Comparison of ENCODE assay signal across 1 cellular context in genomic region chr15:34209421-34210282, GRCh38.
A peak's percentile ranks its signal among the peaks of the same experiment; 100 is the strongest.
TF ChIP-seq lines count a peak whose summit lies in the region.

Gene KATNBL1, minus strand, starts transcription at chr15:34210096. Its CDS starts 46,420 bp downstream, at chr15:34163676.

TF ChIP-seq in HepG2, 621 proteins besides CTCF, POLR2A, EP300 and RAD21 (continued from another document and continues in another):
- TF ChIP-seq ZNF280B (CRISPR knock-in tag; IDR thresholded peaks at IDR 0.05; ENCODE audit: borderline replicate concordance) = peak; percentile 69; the same call in 1 of the 2 replicates
- peak; percentile 59; the same call in 1 of the 2 replicates for TF ChIP-seq NR2C2 (CRISPR knock-in tag; IDR thresholded peaks at IDR 0.05; ENCODE audit: borderline replicate concordance)
- TF ChIP-seq ZNF558 (CRISPR knock-in tag; IDR thresholded peaks at IDR 0.05; ENCODE audit: borderline replicate concordance) = 0 out of 2 replicates have a peak, but pooled peaks have one; percentile 3
- TF ChIP-seq SMYD3 (CRISPR knock-in tag; IDR thresholded peaks at IDR 0.05) = no peak
- TF ChIP-seq MIXL1 (CRISPR knock-in tag; IDR thresholded peaks at IDR 0.05) = 0 out of 2 replicates have a peak, but pooled peaks have one; percentile 42
- peak; percentile 44; the same call in 1 of the 2 replicates for TF ChIP-seq FOXA3 (CRISPR knock-in tag; IDR thresholded peaks at IDR 0.05)
- TF ChIP-seq PRDM4 (CRISPR knock-in tag; IDR thresholded peaks at IDR 0.05; ENCODE audit: borderline replicate concordance) = no peak
- TF ChIP-seq ZMAT3 (CRISPR knock-in tag; conservative IDR thresholded peaks at IDR 0.05) = 0 out of 2 replicates have a peak, but pooled peaks have one; percentile 23
- peak; percentile 76 for TF ChIP-seq SALL2 (CRISPR knock-in tag; IDR thresholded peaks at IDR 0.05)
- no peak for TF ChIP-seq ATF2 (CRISPR knock-in tag; IDR thresholded peaks at IDR 0.05)
- peak; percentile 51 for TF ChIP-seq MED8 (CRISPR knock-in tag; IDR thresholded peaks at IDR 0.05; ENCODE audit: insufficient replicate concordance)
- no peak for TF ChIP-seq ZNF616 (CRISPR knock-in tag; IDR thresholded peaks at IDR 0.05; ENCODE audit: low read depth)
- peak; percentile 95 for TF ChIP-seq POLR2G (IDR thresholded peaks at IDR 0.05; ENCODE audit: low read depth, low read length)
- peak; percentile 68; the same call in 1 of the 2 replicates for TF ChIP-seq KDM1A (CRISPR knock-in tag; IDR thresholded peaks at IDR 0.05)
- 0 out of 2 replicates have a peak, but pooled peaks have one; percentile 40 for TF ChIP-seq SNAI1 (CRISPR knock-in tag; IDR thresholded peaks at IDR 0.05; ENCODE audit: borderline replicate concordance)
- peak; percentile 83; the same call in 1 of the 2 replicates for TF ChIP-seq ZNF598 (CRISPR knock-in tag; IDR thresholded peaks at IDR 0.05; ENCODE audit: borderline replicate concordance)
- TF ChIP-seq SOX13 (IDR thresholded peaks at IDR 0.05) = no peak
- peak in 1 of 2 experiments; percentile 43; a peak in 1 of 4 replicates for TF ChIP-seq SOX13 (CRISPR knock-in tag; conservative IDR thresholded peaks at IDR 0.05 in 1 of 2, IDR thresholded peaks at IDR 0.05 in 1 of 2)
- TF ChIP-seq ASH2L (IDR thresholded peaks at IDR 0.05; ENCODE audit: insufficient read length, low read depth, low read length) = peak; percentile 70
- peak; percentile 76; the same call in 1 of the 2 replicates for TF ChIP-seq ZNF547 (CRISPR knock-in tag; IDR thresholded peaks at IDR 0.05)
- peak; percentile 45; the same call in 1 of the 2 replicates for TF ChIP-seq SP5 (CRISPR knock-in tag; IDR thresholded peaks at IDR 0.05; ENCODE audit: borderline replicate concordance, low read depth)
- TF ChIP-seq TAF1 (CRISPR knock-in tag; IDR thresholded peaks at IDR 0.05) = peak; percentile 84
- TF ChIP-seq ZNF580 (CRISPR knock-in tag; IDR thresholded peaks at IDR 0.05; ENCODE audit: borderline replicate concordance, low read depth) = peak; percentile 53; the same call in 1 of the 2 replicates
- peak; percentile 80 for TF ChIP-seq RFXAP (CRISPR knock-in tag; IDR thresholded peaks at IDR 0.05; ENCODE audit: borderline replicate concordance)
- peak; percentile 54 for TF ChIP-seq ZNF777 (CRISPR knock-in tag; IDR thresholded peaks at IDR 0.05)
- peak; percentile 88 for TF ChIP-seq STAG1 (CRISPR knock-in tag; IDR thresholded peaks at IDR 0.05)
- peak; percentile 37; the same call in 1 of the 2 replicates for TF ChIP-seq KDM5A (IDR thresholded peaks at IDR 0.05; ENCODE audit: borderline replicate concordance, low read length)
- TF ChIP-seq ARID4A (CRISPR knock-in tag; IDR thresholded peaks at IDR 0.05; ENCODE audit: borderline replicate concordance) = peak; percentile 82
- TF ChIP-seq AFF4 (CRISPR knock-in tag; IDR thresholded peaks at IDR 0.05) = no peak
- no peak; the same call in 1 of the 2 replicates for TF ChIP-seq KLF15 (CRISPR knock-in tag; IDR thresholded peaks at IDR 0.05; ENCODE audit: borderline replicate concordance)
- 0 out of 2 replicates have a peak, but pooled peaks have one; percentile 45 for TF ChIP-seq MIER2 (CRISPR knock-in tag; IDR thresholded peaks at IDR 0.05)
- 0 out of 2 replicates have a peak, but pooled peaks have one; percentile 54 for TF ChIP-seq MTF1 (CRISPR knock-in tag; IDR thresholded peaks at IDR 0.05)
- peak; percentile 40 for TF ChIP-seq AGO2 (optimal IDR thresholded peaks at IDR 0.05; ENCODE audit: low read depth, low read length)
- peak; percentile 77 for TF ChIP-seq ZNF770 (CRISPR knock-in tag; IDR thresholded peaks at IDR 0.05)
- TF ChIP-seq POLR2AphosphoS5 (IDR thresholded peaks at IDR 0.05; ENCODE audit: low read depth, low read length) = peak; percentile 74
- peak; percentile 49 for TF ChIP-seq XRCC5 (optimal IDR thresholded peaks at IDR 0.05; ENCODE audit: low read length)
- TF ChIP-seq ZNF775 (CRISPR knock-in tag; IDR thresholded peaks at IDR 0.05; ENCODE audit: borderline replicate concordance) = no peak
- no peak for TF ChIP-seq ZNF672 (CRISPR knock-in tag; IDR thresholded peaks at IDR 0.05)
- TF ChIP-seq IKZF5 (CRISPR knock-in tag; IDR thresholded peaks at IDR 0.05) = peak; percentile 83
- TF ChIP-seq ATF7-NPFF (CRISPR knock-in tag; IDR thresholded peaks at IDR 0.05; ENCODE audit: low read depth) = peak; percentile 59
- TF ChIP-seq DR1 (CRISPR knock-in tag; IDR thresholded peaks at IDR 0.05) = peak; percentile 85
- TF ChIP-seq RNF2 (conservative IDR thresholded peaks at IDR 0.05; ENCODE audit: low read depth) = peak; percentile 62; the same call in 1 of the 2 replicates
- TF ChIP-seq KDM3A (CRISPR knock-in tag; IDR thresholded peaks at IDR 0.05; ENCODE audit: low read depth) = peak; percentile 90
- peak; percentile 45; the same call in 1 of the 2 replicates for TF ChIP-seq IRF9 (CRISPR knock-in tag; IDR thresholded peaks at IDR 0.05; ENCODE audit: borderline replicate concordance)
- peak; percentile 66; the same call in 1 of the 2 replicates for TF ChIP-seq ZNF274 (CRISPR knock-in tag; IDR thresholded peaks at IDR 0.05)
